In the genomic region with DNA sequence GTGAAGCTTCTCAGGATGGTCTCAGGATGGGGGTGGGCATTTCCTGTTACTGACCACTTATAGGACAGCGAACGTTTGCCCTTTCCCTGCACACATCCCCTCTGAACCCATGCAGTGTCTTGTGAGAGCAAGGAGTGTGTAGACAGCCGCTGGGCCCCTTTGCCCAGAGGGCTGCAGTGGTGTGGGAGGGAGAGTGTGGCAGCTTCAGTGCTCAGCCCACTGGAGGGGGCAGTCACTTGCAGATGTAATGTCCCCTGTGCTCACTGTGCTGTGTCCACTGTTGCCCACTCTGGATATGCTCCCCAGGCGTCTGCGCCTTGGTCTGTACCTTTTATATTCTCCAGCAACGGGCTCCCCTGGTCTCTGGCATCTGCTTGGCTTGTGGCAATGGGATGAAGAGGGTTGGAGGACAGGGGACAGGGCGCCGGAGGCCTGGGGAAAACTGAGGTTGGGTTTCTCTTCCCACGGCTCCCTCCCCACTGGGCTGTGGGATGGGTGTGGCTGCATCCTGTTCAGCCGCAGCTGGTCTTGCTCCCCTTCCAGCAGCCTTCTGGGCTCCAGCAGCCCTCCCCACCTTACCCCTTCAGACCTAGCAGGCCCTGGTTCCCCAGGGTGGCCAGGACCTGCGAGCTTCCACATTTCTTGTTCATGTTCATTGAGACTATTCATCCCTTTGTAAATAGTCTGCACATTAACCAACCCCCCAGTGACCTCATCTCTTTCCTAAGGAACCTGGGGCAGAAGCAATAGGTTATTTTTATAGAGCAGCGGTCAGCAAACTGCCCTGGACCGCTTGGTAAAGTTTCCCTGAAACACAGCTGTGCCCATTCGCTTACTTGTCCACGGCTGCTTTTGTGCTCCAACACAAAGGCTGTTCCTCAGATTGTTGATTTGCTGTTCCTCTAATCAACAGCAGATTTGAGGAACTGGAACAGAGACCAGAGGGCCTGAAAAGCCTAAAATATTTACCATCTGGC, we compare ENCODE assay signal across 1 cellular context.
TF ChIP-seq lines count a peak whose summit lies in the region.

No MANE protein-coding gene starts in this region.

TF ChIP-seq in HepG2, 621 proteins besides CTCF, POLR2A, EP300 and RAD21:
- TF ChIP-seq ZNF562 (CRISPR knock-in tag; IDR thresholded peaks at IDR 0.05; ENCODE audit: borderline replicate concordance) (no peak), ARNT2 (CRISPR knock-in tag; IDR thresholded peaks at IDR 0.05; ENCODE audit: low read depth) (no peak), ZNF552 (CRISPR knock-in tag; IDR thresholded peaks at IDR 0.05; ENCODE audit: borderline replicate concordance) (no peak), SP4 (CRISPR knock-in tag; IDR thresholded peaks at IDR 0.05) (no peak), RBM22 (optimal IDR thresholded peaks at IDR 0.05; ENCODE audit: low read length) (peak; percentile 50), PAF1 (CRISPR knock-in tag; IDR thresholded peaks at IDR 0.05) (no peak), ZNF792 (CRISPR knock-in tag; IDR thresholded peaks at IDR 0.05) (no peak), GFI1 (CRISPR knock-in tag; IDR thresholded peaks at IDR 0.05; ENCODE audit: borderline replicate concordance) (no peak), THAP9 (CRISPR knock-in tag; IDR thresholded peaks at IDR 0.05; ENCODE audit: borderline replicate concordance) (no peak), AGO2 (optimal IDR thresholded peaks at IDR 0.05; ENCODE audit: low read depth, low read length) (peak; percentile 32)
